ENCODE assay signal across 2 cellular contexts in the genomic region with DNA sequence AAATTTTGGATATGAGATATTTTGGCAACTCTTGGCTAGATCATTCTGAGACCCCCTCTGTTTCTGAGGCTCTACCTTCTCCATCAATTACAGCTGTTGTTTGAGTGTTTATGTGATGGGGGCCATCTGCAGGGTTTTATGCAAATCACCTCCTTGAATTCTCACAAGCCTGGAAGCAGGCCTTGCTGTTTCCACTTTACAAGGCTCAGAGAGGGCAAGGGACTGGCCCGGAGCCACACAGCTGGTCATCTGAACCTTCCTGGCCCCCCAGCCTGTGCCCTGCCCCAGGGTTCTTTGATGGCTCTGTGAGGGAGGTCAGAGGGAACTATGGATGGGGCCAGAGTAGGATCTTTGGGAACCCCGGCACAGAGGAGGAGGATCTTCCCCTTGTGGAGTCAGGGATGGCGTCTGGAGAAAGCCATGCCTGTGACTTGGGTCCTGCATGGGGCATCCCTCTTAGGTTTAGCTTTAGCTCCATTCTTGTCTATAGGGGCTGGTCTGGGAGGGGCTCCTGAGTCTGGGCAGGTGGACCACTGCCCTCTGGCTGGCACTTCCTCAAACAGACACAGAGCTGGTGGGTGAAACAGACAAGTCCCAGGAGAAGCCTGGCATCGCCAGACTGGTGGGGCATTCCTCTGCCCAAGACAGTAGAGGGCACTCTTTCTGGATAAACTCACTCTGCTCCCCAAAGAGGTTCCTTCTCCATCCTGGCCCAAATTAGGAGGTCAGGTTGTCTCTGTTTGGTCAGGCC.
TF ChIP-seq lines count a peak whose summit lies in the region.

No MANE protein-coding gene starts in this region.

TF ChIP-seq in IMR-90, 13 proteins besides CTCF, POLR2A, EP300 and RAD21:
- TF ChIP-seq MXI1 (IDR thresholded peaks at IDR 0.05; ENCODE audit: borderline replicate concordance, low read depth, low read length), result no peak
- TF ChIP-seq NFE2L2 (IDR thresholded peaks at IDR 0.05; ENCODE audit: low read depth, low read length), result no peak
- no peak for TF ChIP-seq CEBPB (IDR thresholded peaks at IDR 0.05; ENCODE audit: low read depth, low read length)
- TF ChIP-seq, protein P1, sequence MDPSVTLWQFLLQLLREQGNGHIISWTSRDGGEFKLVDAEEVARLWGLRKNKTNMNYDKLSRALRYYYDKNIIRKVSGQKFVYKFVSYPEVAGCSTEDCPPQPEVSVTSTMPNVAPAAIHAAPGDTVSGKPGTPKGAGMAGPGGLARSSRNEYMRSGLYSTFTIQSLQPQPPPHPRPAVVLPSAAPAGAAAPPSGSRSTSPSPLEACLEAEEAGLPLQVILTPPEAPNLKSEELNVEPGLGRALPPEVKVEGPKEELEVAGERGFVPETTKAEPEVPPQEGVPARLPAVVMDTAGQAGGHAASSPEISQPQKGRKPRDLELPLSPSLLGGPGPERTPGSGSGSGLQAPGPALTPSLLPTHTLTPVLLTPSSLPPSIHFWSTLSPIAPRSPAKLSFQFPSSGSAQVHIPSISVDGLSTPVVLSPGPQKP (IDR thresholded peaks at IDR 0.05; ENCODE audit: borderline replicate concordance, low read depth, low read length), result no peak
- no peak for TF ChIP-seq RFX5 (IDR thresholded peaks at IDR 0.05; ENCODE audit: low read depth, low read length)
- no peak for TF ChIP-seq MAFK (IDR thresholded peaks at IDR 0.05; ENCODE audit: low read depth, low read length)
- TF ChIP-seq BHLHE40 (IDR thresholded peaks at IDR 0.05; ENCODE audit: low read depth, low read length), result no peak
- no peak for TF ChIP-seq RCOR1 (IDR thresholded peaks at IDR 0.05; ENCODE audit: insufficient replicate concordance, low read length)

TF ChIP-seq in GM12878, 131 proteins besides CTCF, POLR2A, EP300 and RAD21 (continues in another document):
- TF ChIP-seq, protein P2, sequence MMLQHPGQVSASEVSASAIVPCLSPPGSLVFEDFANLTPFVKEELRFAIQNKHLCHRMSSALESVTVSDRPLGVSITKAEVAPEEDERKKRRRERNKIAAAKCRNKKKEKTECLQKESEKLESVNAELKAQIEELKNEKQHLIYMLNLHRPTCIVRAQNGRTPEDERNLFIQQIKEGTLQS (IDR thresholded peaks at IDR 0.05; ENCODE audit: borderline replicate concordance, extremely low read depth, low read depth, low read length), result no peak
- 0 out of 2 replicates have a peak, but pooled peaks have one; percentile 14 for TF ChIP-seq EED (IDR thresholded peaks at IDR 0.05; ENCODE audit: low read depth)
- TF ChIP-seq MEF2B (IDR thresholded peaks at IDR 0.05; ENCODE audit: partially characterized antibody, poor library complexity, severe bottlenecking), result no peak
- TF ChIP-seq SMARCA5 (IDR thresholded peaks at IDR 0.05), result no peak
- no peak for TF ChIP-seq ZZZ3 (IDR thresholded peaks at IDR 0.05; ENCODE audit: control insufficient read depth, insufficient read length, low read depth)
- TF ChIP-seq ZBTB4 (CRISPR knock-in tag; IDR thresholded peaks at IDR 0.05), result no peak
- TF ChIP-seq, protein P3, sequence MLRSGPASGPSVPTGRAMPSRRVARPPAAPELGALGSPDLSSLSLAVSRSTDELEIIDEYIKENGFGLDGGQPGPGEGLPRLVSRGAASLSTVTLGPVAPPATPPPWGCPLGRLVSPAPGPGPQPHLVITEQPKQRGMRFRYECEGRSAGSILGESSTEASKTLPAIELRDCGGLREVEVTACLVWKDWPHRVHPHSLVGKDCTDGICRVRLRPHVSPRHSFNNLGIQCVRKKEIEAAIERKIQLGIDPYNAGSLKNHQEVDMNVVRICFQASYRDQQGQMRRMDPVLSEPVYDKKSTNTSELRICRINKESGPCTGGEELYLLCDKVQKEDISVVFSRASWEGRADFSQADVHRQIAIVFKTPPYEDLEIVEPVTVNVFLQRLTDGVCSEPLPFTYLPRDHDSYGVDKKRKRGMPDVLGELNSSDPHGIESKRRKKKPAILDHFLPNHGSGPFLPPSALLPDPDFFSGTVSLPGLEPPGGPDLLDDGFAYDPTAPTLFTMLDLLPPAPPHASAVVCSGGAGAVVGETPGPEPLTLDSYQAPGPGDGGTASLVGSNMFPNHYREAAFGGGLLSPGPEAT (IDR thresholded peaks at IDR 0.05; ENCODE audit: low read depth), result no peak
- peak; percentile 45; the same call in 1 of the 2 replicates for TF ChIP-seq POLR2AphosphoS5 (IDR thresholded peaks at IDR 0.05; ENCODE audit: low read length)
- TF ChIP-seq PAX5 (IDR thresholded peaks at IDR 0.05; ENCODE audit: borderline replicate concordance, low read depth, low read length), result no peak
- peak; percentile 40; the same call in 1 of the 2 replicates for TF ChIP-seq IKZF1 (conservative IDR thresholded peaks at IDR 0.05)
- TF ChIP-seq USF1 (IDR thresholded peaks at IDR 0.05; ENCODE audit: borderline replicate concordance, extremely low read length, insufficient read depth, low read depth, low read length), result no peak
- peak; percentile 48; the same call in 1 of the 2 replicates for TF ChIP-seq SPI1 (IDR thresholded peaks at IDR 0.05; ENCODE audit: borderline replicate concordance, insufficient read depth, low read depth, low read length)
- TF ChIP-seq, protein P4, sequence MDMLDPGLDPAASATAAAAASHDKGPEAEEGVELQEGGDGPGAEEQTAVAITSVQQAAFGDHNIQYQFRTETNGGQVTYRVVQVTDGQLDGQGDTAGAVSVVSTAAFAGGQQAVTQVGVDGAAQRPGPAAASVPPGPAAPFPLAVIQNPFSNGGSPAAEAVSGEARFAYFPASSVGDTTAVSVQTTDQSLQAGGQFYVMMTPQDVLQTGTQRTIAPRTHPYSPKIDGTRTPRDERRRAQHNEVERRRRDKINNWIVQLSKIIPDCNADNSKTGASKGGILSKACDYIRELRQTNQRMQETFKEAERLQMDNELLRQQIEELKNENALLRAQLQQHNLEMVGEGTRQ (IDR thresholded peaks at IDR 0.05; ENCODE audit: borderline replicate concordance, low read depth, low read length), result no peak
- 0 out of 4 replicates have a peak, but pooled peaks have one; percentile 19 to 49 for TF ChIP-seq SRF (IDR thresholded peaks at IDR 0.05; ENCODE audit: low read depth in 2 of 2, low read length in 2 of 2)
- TF ChIP-seq IRF4 (IDR thresholded peaks at IDR 0.05; ENCODE audit: low read depth, low read length), result no peak
- TF ChIP-seq IRF5 (IDR thresholded peaks at IDR 0.05; ENCODE audit: borderline replicate concordance), result no peak
- TF ChIP-seq, protein P1 (IDR thresholded peaks at IDR 0.05; ENCODE audit: low read depth, low read length), result no peak
- TF ChIP-seq SIX5 (IDR thresholded peaks at IDR 0.05; ENCODE audit: low read depth, low read length, severe bottlenecking), result no peak
- TF ChIP-seq BCL3 (IDR thresholded peaks at IDR 0.05; ENCODE audit: borderline replicate concordance, insufficient read depth, low read depth, low read length, poor library complexity, severe bottlenecking), result no peak
- TF ChIP-seq ZNF274 (IDR thresholded peaks at IDR 0.05; ENCODE audit: insufficient read depth, insufficient read length), result no peak
- no peak for TF ChIP-seq NBN (IDR thresholded peaks at IDR 0.05)
- no peak for TF ChIP-seq CBFB (IDR thresholded peaks at IDR 0.05; ENCODE audit: low read depth)
- no peak for TF ChIP-seq BCL11A (IDR thresholded peaks at IDR 0.05; ENCODE audit: low read depth, low read length)
- no peak for TF ChIP-seq DPF2 (IDR thresholded peaks at IDR 0.05)
- TF ChIP-seq, protein P5, sequence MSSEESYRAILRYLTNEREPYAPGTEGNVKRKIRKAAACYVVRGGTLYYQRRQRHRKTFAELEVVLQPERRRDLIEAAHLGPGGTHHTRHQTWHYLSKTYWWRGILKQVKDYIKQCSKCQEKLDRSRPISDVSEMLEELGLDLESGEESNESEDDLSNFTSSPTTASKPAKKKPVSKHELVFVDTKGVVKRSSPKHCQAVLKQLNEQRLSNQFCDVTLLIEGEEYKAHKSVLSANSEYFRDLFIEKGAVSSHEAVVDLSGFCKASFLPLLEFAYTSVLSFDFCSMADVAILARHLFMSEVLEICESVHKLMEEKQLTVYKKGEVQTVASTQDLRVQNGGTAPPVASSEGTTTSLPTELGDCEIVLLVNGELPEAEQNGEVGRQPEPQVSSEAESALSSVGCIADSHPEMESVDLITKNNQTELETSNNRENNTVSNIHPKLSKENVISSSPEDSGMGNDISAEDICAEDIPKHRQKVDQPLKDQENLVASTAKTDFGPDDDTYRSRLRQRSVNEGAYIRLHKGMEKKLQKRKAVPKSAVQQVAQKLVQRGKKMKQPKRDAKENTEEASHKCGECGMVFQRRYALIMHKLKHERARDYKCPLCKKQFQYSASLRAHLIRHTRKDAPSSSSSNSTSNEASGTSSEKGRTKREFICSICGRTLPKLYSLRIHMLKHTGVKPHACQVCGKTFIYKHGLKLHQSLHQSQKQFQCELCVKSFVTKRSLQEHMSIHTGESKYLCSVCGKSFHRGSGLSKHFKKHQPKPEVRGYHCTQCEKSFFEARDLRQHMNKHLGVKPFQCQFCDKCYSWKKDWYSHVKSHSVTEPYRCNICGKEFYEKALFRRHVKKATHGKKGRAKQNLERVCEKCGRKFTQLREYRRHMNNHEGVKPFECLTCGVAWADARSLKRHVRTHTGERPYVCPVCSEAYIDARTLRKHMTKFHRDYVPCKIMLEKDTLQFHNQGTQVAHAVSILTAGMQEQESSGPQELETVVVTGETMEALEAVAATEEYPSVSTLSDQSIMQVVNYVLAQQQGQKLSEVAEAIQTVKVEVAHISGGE (CRISPR knock-in tag; IDR thresholded peaks at IDR 0.05), result no peak
- no peak for TF ChIP-seq NR2F1 (conservative IDR thresholded peaks at IDR 0.05)
- TF ChIP-seq TARDBP (IDR thresholded peaks at IDR 0.05; ENCODE audit: borderline replicate concordance), result no peak
- TF ChIP-seq ZNF217 (IDR thresholded peaks at IDR 0.05), result no peak
- no peak for TF ChIP-seq ZSCAN29 (IDR thresholded peaks at IDR 0.05)
- TF ChIP-seq, protein P6, sequence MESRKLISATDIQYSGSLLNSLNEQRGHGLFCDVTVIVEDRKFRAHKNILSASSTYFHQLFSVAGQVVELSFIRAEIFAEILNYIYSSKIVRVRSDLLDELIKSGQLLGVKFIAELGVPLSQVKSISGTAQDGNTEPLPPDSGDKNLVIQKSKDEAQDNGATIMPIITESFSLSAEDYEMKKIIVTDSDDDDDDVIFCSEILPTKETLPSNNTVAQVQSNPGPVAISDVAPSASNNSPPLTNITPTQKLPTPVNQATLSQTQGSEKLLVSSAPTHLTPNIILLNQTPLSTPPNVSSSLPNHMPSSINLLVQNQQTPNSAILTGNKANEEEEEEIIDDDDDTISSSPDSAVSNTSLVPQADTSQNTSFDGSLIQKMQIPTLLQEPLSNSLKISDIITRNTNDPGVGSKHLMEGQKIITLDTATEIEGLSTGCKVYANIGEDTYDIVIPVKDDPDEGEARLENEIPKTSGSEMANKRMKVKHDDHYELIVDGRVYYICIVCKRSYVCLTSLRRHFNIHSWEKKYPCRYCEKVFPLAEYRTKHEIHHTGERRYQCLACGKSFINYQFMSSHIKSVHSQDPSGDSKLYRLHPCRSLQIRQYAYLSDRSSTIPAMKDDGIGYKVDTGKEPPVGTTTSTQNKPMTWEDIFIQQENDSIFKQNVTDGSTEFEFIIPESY (IDR thresholded peaks at IDR 0.05), result no peak
- TF ChIP-seq MTA3 (IDR thresholded peaks at IDR 0.05; ENCODE audit: borderline replicate concordance, low read length), result no peak; the same call in 1 of the 2 replicates
- TF ChIP-seq KLF5 (IDR thresholded peaks at IDR 0.05; ENCODE audit: partially characterized antibody), result no peak
- 0 out of 4 replicates have a peak, but pooled peaks have one; percentile 22 to 36 for TF ChIP-seq IKZF2 (IDR thresholded peaks at IDR 0.05)
